ENCODE assay signal across 33 cellular contexts in genomic region chr9:71706172-71706571, GRCh38.
"Had no signal": no experiment of that assay in that cellular context is flagged by ENCODE, and none has a peak within 500 bp of the region (broad histone marks: within the 10 kb centered on the region; RNA-seq: fewer than 3 reads in every experiment).

No MANE protein-coding gene starts in this region.

- H3K9me3 ChIP-seq: esophagus muscularis mucosa, gastrocnemius medialis, heart left ventricle had no signal

- H3K27me3 ChIP-seq: brain microvascular endothelial cell, esophagus muscularis mucosa, foreskin keratinocyte, gastrocnemius medialis, heart left ventricle had no signal

- H3K4me3 ChIP-seq: coronary artery, esophagus muscularis mucosa, gastrocnemius medialis, heart left ventricle had no signal

- ATAC-seq: activated naive CD4-positive, alpha-beta T cell treated with anti-CD3 and anti-CD28 coated beads, Interleukin-2, amount 50 U/mL, for 72 hours; activated T-cell treated with anti-CD3 and anti-CD28 coated beads, Interleukin-2, amount 50 U/mL, for 72 hours; effector memory CD8-positive, alpha-beta T cell; foreskin keratinocyte; gastrocnemius medialis; heart left ventricle; WTC11 had no signal

- DNase-seq: activated CD4-positive, alpha-beta memory T cell treated with anti-CD3 and anti-CD28 coated beads, Interleukin-2, amount 10 ng/mL, durations not matched to agents 7 days and 5 days; activated CD4-positive, alpha-beta T cell treated with anti-CD3 and anti-CD28 coated beads for 1 hour; activated CD4-positive, alpha-beta T cell treated with anti-CD3 and anti-CD28 coated beads for 4 hours; activated CD4-positive, alpha-beta T cell treated with anti-CD3 and anti-CD28 coated beads, Interleukin-2, amount 10 ng/mL, durations not matched to agents 7 days and 5 days; activated CD4-positive, alpha-beta T cell treated with anti-CD3 and anti-CD28 coated beads, Interleukin-2, amount 50 U/mL, for 4 hours; activated CD8-positive, alpha-beta memory T cell treated with anti-CD3 and anti-CD28 coated beads, Interleukin-2, amount 50 U/mL, for 48 hours; activated gamma-delta T cell; activated naive CD4-positive, alpha-beta T cell; activated naive CD4-positive, alpha-beta T cell treated with anti-CD3 and anti-CD28 coated beads, Interleukin-2, amount 10 ng/mL, durations not matched to agents 7 days and 5 days; activated naive CD8-positive, alpha-beta T cell treated with anti-CD3 and anti-CD28 coated beads, Interleukin-2, amount 10 ng/mL, durations not matched to agents 7 days and 5 days; activated T-cell treated with anti-CD3 and anti-CD28 coated beads for 4 hours; activated T-cell treated with anti-CD3 and anti-CD28 coated beads, Interleukin-2, amount 50 U/mL, for 24 hours; activated T-cell treated with anti-CD3 and anti-CD28 coated beads, Interleukin-2, amount 50 U/mL, for 72 hours; amniotic stem cell; anterior cingulate cortex; brain microvascular endothelial cell; dermis blood vessel endothelial cell; effector CD4-positive, alpha-beta T cell; effector memory CD8-positive, alpha-beta T cell; erythroblast; foreskin keratinocyte; gastrocnemius medialis; glutamatergic neuron; heart left ventricle; T-helper 1 cell; T-helper 2 cell had no signal

- H3K27ac ChIP-seq: brain microvascular endothelial cell, coronary artery, esophagus muscularis mucosa, foreskin keratinocyte, gastrocnemius medialis, heart left ventricle, VCaP had no signal

- FAIRE-seq: astrocyte, bronchial epithelial cell had no signal
